In genomic region chr9:131006601-131007000, GRCh38 we compare ENCODE assay signal across 6 cellular contexts. TPM values are rescaled to one million over a fixed set of nuclear protein-coding genes. Genes with fewer than 3 reads are reported as not detected.
"Had no signal": no experiment of that assay in that cellular context is flagged by ENCODE, and none has a peak within 500 bp of the region (broad histone marks: within the 10 kb centered on the region; RNA-seq: fewer than 3 reads in every experiment).

No MANE protein-coding gene starts in this region.

- DNase-seq: H7, HFFc6, IMR-90 had no signal

- H3K9me3 ChIP-seq: HAP-1 had no signal

- H3K36me3 ChIP-seq: HAP-1 had no signal

- H3K4me1 ChIP-seq: HAP-1 had no signal

- H2AFZ ChIP-seq: GM23338 had no signal

- H3K4me2 ChIP-seq: GM23338 had no signal

- H3K4me3 ChIP-seq: GM23338, HAP-1 had no signal

RNA-seq across cellular contexts. Expression of gene LAMC3, which starts 2.4 kb away (rescaled TPM):
- total RNA-seq: HFFc6, HT-29, IMR-90 had no signal
